31 cellular contexts compared by ENCODE assay signal in genomic region chr22:32820131-32820882, GRCh38. TPM values are rescaled to one million over a fixed set of nuclear protein-coding genes. Genes with fewer than 3 reads are reported as not detected.
DNase-seq lines count a peak whose midpoint lies in the region; ATAC-seq, FAIRE-seq and TF ChIP-seq lines count a peak whose summit lies in the region.
"Had no signal": no experiment of that assay in that cellular context is flagged by ENCODE, and none has a peak within 500 bp of the region (broad histone marks: within the 10 kb centered on the region; RNA-seq: fewer than 3 reads in every experiment).

No MANE protein-coding gene starts in this region.

- peaks cover 45% of the 10 kb centered on the region for H3K36me3 ChIP-seq in right atrium auricular region

- peaks cover 0 to 99% of the 10 kb centered on the region in 2 donors for H3K4me1 ChIP-seq in right atrium auricular region

- DNase-seq in right atrium auricular region (ENCODE audit: low spot score), result no peak
- no peak for DNase-seq in left cardiac atrium
- peak; percentile 82 for DNase-seq in epithelial cell of prostate (ENCODE audit: low read depth, low spot score)
- no peak for DNase-seq in urothelium cell line (ENCODE audit: low spot score)
- no peak for DNase-seq in omental fat pad (ENCODE audit: low spot score)
- DNase-seq in NCI-H2196 treated with DMSO at 0.1 percent for 48 hours (lab: John Stamatoyannopoulos, UW; ENCODE audit: unreplicated experiment), result no peak
- DNase-seq: activated CD4-positive, alpha-beta T cell treated with anti-CD3 and anti-CD28 coated beads for 36 hours; activated naive CD4-positive, alpha-beta T cell treated with anti-CD3 and anti-CD28 coated beads, Interleukin-2, amount 10 ng/mL, durations not matched to agents 7 days and 5 days; activated T-cell treated with anti-CD3 and anti-CD28 coated beads, Interleukin-2, amount 50 U/mL, for 1 hour; amniotic stem cell; CD8-positive, alpha-beta memory T cell; DMS53; endodermal cell; GOT3; Karpas-422; left colon; natural killer cell; NCI-H187; NCI-H526 treated with DMSO at 0.1 percent for 48 hours; stomach had no signal

- no peak overlapping the region for H3K4me3 ChIP-seq in right atrium auricular region
- H3K4me3 ChIP-seq: coronary artery, stomach had no signal

- no peaks in the 10 kb centered on the region for H3K9me3 Mint-ChIP-seq in nephron
- H3K9me3 Mint-ChIP-seq: activated naive CD4-positive, alpha-beta T cell treated with anti-CD3 and anti-CD28 coated beads, Interleukin-2, amount 10 ng/mL, durations not matched to agents 7 days and 5 days; CD8-positive, alpha-beta memory T cell; endodermal cell; natural killer cell; T-helper 1 cell treated with Interleukin-12 subunit alpha and Interleukin-12 subunit beta and Interleukin-4 antibody, amounts not matched to agents 30 μg/mL and 1 μg/mL, for 36 hours; type B pancreatic cell had no signal

- intact Hi-C loops in left cardiac atrium (cut with DNase I), result no loop called here

- ATAC-seq in left cardiac atrium, result no peak
- ATAC-seq in GM18861 (IDR thresholded peaks at IDR 0.05; ENCODE audit: unreplicated experiment), result no peak
- ATAC-seq in omental fat pad (ENCODE audit: low FRiP score), result no peak
- ATAC-seq: activated CD4-positive, alpha-beta T cell treated with anti-CD3 and anti-CD28 coated beads for 36 hours; left colon; natural killer cell; sciatic nerve had no signal

- peaks cover 4% of the 10 kb centered on the region for H3K27me3 Mint-ChIP-seq in nephron (ENCODE audit: low read depth)
- H3K27me3 Mint-ChIP-seq: activated CD4-positive, alpha-beta T cell treated with anti-CD3 and anti-CD28 coated beads for 36 hours; type B pancreatic cell had no signal

- TF ChIP-seq CTCF in right atrium auricular region (IDR thresholded peaks at IDR 0.05) (no peak), nephron (IDR thresholded peaks at IDR 0.05; ENCODE audit: unreplicated experiment in 3 of 3) (no peak), omental fat pad (IDR thresholded peaks at IDR 0.05) (no peak)

- peak overlapping the region; percentile 74 to 77 for H3K27ac ChIP-seq in right atrium auricular region
- peak overlapping the region; percentile 5 for H3K27ac ChIP-seq in epithelial cell of prostate
- H3K27ac ChIP-seq: parathyroid adenoma, stomach had no signal

- H3K36me3 Mint-ChIP-seq in nephron (ENCODE audit: low read depth), result no peaks in the 10 kb centered on the region
- H3K36me3 Mint-ChIP-seq: activated naive CD4-positive, alpha-beta T cell treated with anti-CD3 and anti-CD28 coated beads, Interleukin-2, amount 10 ng/mL, durations not matched to agents 7 days and 5 days; CD8-positive, alpha-beta memory T cell; natural killer cell had no signal

- peak; percentile 94 for FAIRE-seq in urothelium cell line (lab: Jason Lieb, UNC)
- FAIRE-seq: A204.1, G401.6, RCC 7860 had no signal

- H3K27ac Mint-ChIP-seq in nephron, result peak overlapping the region in 2 of 3 experiments; percentile 44 to 88
- H3K27ac Mint-ChIP-seq: activated CD4-positive, alpha-beta T cell treated with anti-CD3 and anti-CD28 coated beads for 36 hours; activated naive CD4-positive, alpha-beta T cell treated with anti-CD3 and anti-CD28 coated beads, Interleukin-2, amount 10 ng/mL, durations not matched to agents 7 days and 5 days; B cell; CD8-positive, alpha-beta memory T cell; endodermal cell; natural killer cell; T-helper 1 cell treated with Interleukin-12 subunit alpha and Interleukin-12 subunit beta and Interleukin-4 antibody, amounts not matched to agents 30 μg/mL and 1 μg/mL, for 36 hours; type B pancreatic cell had no signal

- no peaks in the 10 kb centered on the region for H3K9me3 ChIP-seq in right atrium auricular region
- H3K9me3 ChIP-seq: stomach had no signal

- H3K27me3 ChIP-seq in right atrium auricular region, result no peaks in the 10 kb centered on the region
- H3K27me3 ChIP-seq: stomach had no signal

- H3K4me1 Mint-ChIP-seq in nephron, result peaks cover 81% of the 10 kb centered on the region
- H3K4me1 Mint-ChIP-seq: activated CD4-positive, alpha-beta T cell treated with anti-CD3 and anti-CD28 coated beads for 36 hours; activated naive CD4-positive, alpha-beta T cell treated with anti-CD3 and anti-CD28 coated beads, Interleukin-2, amount 10 ng/mL, durations not matched to agents 7 days and 5 days; B cell; CD8-positive, alpha-beta memory T cell; natural killer cell had no signal

- H3K4me3 Mint-ChIP-seq in nephron, result no peak overlapping the region
- H3K4me3 Mint-ChIP-seq: activated CD4-positive, alpha-beta T cell treated with anti-CD3 and anti-CD28 coated beads for 36 hours; activated naive CD4-positive, alpha-beta T cell treated with anti-CD3 and anti-CD28 coated beads, Interleukin-2, amount 10 ng/mL, durations not matched to agents 7 days and 5 days; B cell; CD8-positive, alpha-beta memory T cell; endodermal cell; natural killer cell; T-helper 1 cell treated with Interleukin-12 subunit alpha and Interleukin-12 subunit beta and Interleukin-4 antibody, amounts not matched to agents 30 μg/mL and 1 μg/mL, for 36 hours; type B pancreatic cell had no signal

RNA-seq across cellular contexts. Expression of gene TIMP3, which starts 18.8 kb away (rescaled TPM):
- 100 to 1,000 TPM; 625 to 711 TPM for total RNA-seq in right atrium auricular region
- total RNA-seq in left cardiac atrium, result 100 to 1,000 TPM; 434 to 484 TPM
- total RNA-seq in omental fat pad, result 1,000 to 10,000 TPM in 1 of 4 donors, 100 to 1,000 TPM in 3; 561 to 1,580 (median 897) TPM
- total RNA-seq: activated CD4-positive, alpha-beta T cell treated with anti-CD3 and anti-CD28 coated beads for 36 hours; B cell had no signal
